Comparison of ENCODE assay signal across 8 cellular contexts in genomic region chr1:23019851-23020625, GRCh38. TPM values are rescaled to one million over a fixed set of nuclear protein-coding genes. Genes with fewer than 3 reads are reported as not detected.
A peak's percentile ranks its signal among the peaks of the same experiment; 100 is the strongest.
DNase-seq lines count a peak whose midpoint lies in the region; ATAC-seq, FAIRE-seq and TF ChIP-seq lines count a peak whose summit lies in the region.
"Had no signal": no experiment of that assay in that cellular context is flagged by ENCODE, and none has a peak within 500 bp of the region (broad histone marks: within the 10 kb centered on the region; RNA-seq: fewer than 3 reads in every experiment).

No MANE protein-coding gene starts in this region.

- no peak for TF ChIP-seq CTCF in thyroid gland (IDR thresholded peaks at IDR 0.05)

- H3K27me3 ChIP-seq in muscle layer of duodenum (ENCODE audit: low read depth, low read length) (no peaks in the 10 kb centered on the region), thyroid gland (no peaks in the 10 kb centered on the region)

- TF ChIP-seq POLR2A in GM12891 (IDR thresholded peaks at IDR 0.05; ENCODE audit: low read depth, low read length) (no peak), thyroid gland (IDR thresholded peaks at IDR 0.05) (no peak)

- POLR2A ChIA-PET in HEK293T (lab: Yijun Ruan, JAX): interaction anchor here (1.2 kb wide), 1 partner anchor 10 kb away, joined by 3 read pairs; no protein-coding TSS in a partner anchor

- H3K4me1 ChIP-seq in muscle layer of duodenum (ENCODE audit: control insufficient read depth in 1 of 2, insufficient read depth in 2 of 2, low read length in 2 of 2): peaks cover 0 to 13% of the 10 kb centered on the region in 2 donors
- peaks cover 5 to 16% of the 10 kb centered on the region in 2 donors for H3K4me1 ChIP-seq in thyroid gland

- H3K4me3 ChIP-seq in muscle layer of duodenum (ENCODE audit: low read depth in 1 of 2, low read length in 2 of 2): peak overlapping the region; percentile 95 to 99
- peak overlapping the region; percentile 24 to 99 (median 65) for H3K4me3 ChIP-seq in thyroid gland (replicated peaks in 1 of 3)

- CTCF ChIA-PET in HEK293T (lab: Yijun Ruan, JAX): no interaction called here

- peak; percentile 82 for FAIRE-seq in GM12891 (lab: Jason Lieb, UNC)
- FAIRE-seq: islet of Langerhans had no signal

- intact Hi-C loops in thyroid gland (cut with DNase I): no loop called here

- H3K36me3 ChIP-seq in muscle layer of duodenum (ENCODE audit: control insufficient read depth in 1 of 2, insufficient read depth in 2 of 2, low read length in 2 of 2): no peaks in the 10 kb centered on the region
- H3K36me3 ChIP-seq in thyroid gland: no peaks in the 10 kb centered on the region

- H3K9me3 ChIP-seq in muscle layer of duodenum (ENCODE audit: control insufficient read depth in 1 of 2, low read length in 2 of 2) (no peaks in the 10 kb centered on the region), thyroid gland (no peaks in the 10 kb centered on the region)

- DNase-seq in GM12891 (ENCODE audit: insufficient read length, low spot score): peak; percentile 29
- peak; percentile 34 for DNase-seq in HEK293T (ENCODE audit: extremely low spot score)
- peak; percentile 46 for DNase-seq in NCI-H1105 (lab: John Stamatoyannopoulos, UW)
- peak; percentile 7 for DNase-seq in activated T-cell treated with anti-CD3 and anti-CD28 coated beads for 24 hours (ENCODE audit: low read depth)
- peak; percentile 31 to 34 for DNase-seq in thyroid gland

- peak; percentile 45 for ATAC-seq in esophagus mucosa

- H3K27ac ChIP-seq in muscle layer of duodenum (ENCODE audit: low read length) (peak overlapping the region; percentile 70), thyroid gland (peak overlapping the region; percentile 74 to 96 (median 82))

- 0 to 1% methylated on average over 18 to 25 of the region's 43 CpGs for WGBS in thyroid gland, 2 donors

TF ChIP-seq in GM12891, 5 proteins besides CTCF, POLR2A, EP300 and RAD21:
- TF ChIP-seq TAF1 (IDR thresholded peaks at IDR 0.05; ENCODE audit: low read depth, low read length) (no peak), PAX5 (IDR thresholded peaks at IDR 0.05; ENCODE audit: insufficient read depth, low read length, severe bottlenecking) (no peak), POU2F2 (IDR thresholded peaks at IDR 0.05; ENCODE audit: low read depth, low read length) (no peak)

TF ChIP-seq in HEK293T, 16 proteins besides CTCF, POLR2A, EP300 and RAD21:
- TF ChIP-seq NFRKB (IDR thresholded peaks at IDR 0.05) (no peak), BHLHE40 (IDR thresholded peaks at IDR 0.05; ENCODE audit: borderline replicate concordance) (no peak), HDGF (IDR thresholded peaks at IDR 0.05; ENCODE audit: borderline replicate concordance) (no peak), L3MBTL2 (conservative IDR thresholded peaks at IDR 0.05) (no peak; the same call in 1 of the 2 replicates), FOXK2 (IDR thresholded peaks at IDR 0.05) (no peak), ELF4 (IDR thresholded peaks at IDR 0.05) (no peak), LEF1 (IDR thresholded peaks at IDR 0.05; ENCODE audit: borderline replicate concordance) (no peak), ARNT (IDR thresholded peaks at IDR 0.05) (no peak), TARDBP (IDR thresholded peaks at IDR 0.05) (no peak), SP1 (IDR thresholded peaks at IDR 0.05) (no peak), FOXM1 (IDR thresholded peaks at IDR 0.05; ENCODE audit: borderline replicate concordance) (no peak), FOXA1 (IDR thresholded peaks at IDR 0.05) (no peak), CTBP1 (IDR thresholded peaks at IDR 0.05; ENCODE audit: borderline replicate concordance) (no peak), SUZ12 (IDR thresholded peaks at IDR 0.05) (no peak), ZNF384 (IDR thresholded peaks at IDR 0.05) (no peak)
- TF ChIP-seq, protein P1, sequence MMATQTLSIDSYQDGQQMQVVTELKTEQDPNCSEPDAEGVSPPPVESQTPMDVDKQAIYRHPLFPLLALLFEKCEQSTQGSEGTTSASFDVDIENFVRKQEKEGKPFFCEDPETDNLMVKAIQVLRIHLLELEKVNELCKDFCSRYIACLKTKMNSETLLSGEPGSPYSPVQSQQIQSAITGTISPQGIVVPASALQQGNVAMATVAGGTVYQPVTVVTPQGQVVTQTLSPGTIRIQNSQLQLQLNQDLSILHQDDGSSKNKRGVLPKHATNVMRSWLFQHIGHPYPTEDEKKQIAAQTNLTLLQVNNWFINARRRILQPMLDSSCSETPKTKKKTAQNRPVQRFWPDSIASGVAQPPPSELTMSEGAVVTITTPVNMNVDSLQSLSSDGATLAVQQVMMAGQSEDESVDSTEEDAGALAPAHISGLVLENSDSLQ (IDR thresholded peaks at IDR 0.05): no peak

RNA-seq across cellular contexts. Expression of gene KDM1A, which starts 0.8 kb away (rescaled TPM):
- 51.3 TPM for polyA plus RNA-seq in GM12891 (2012; ENCODE audit: low read depth, missing spikeins)
- total RNA-seq in esophagus mucosa: 44.5 TPM
- 10 to 100 TPM; 56.2 to 70.0 (median 65.2) TPM for total RNA-seq in thyroid gland

RNA-seq across cellular contexts. Expression of gene TEX46, which starts 4.4 kb away (rescaled TPM):
- polyA plus RNA-seq in GM12891 (2012; ENCODE audit: low read depth, missing spikeins): not detected
- total RNA-seq in esophagus mucosa (not detected), thyroid gland (not detected)

RNA-seq across cellular contexts. Expression of gene LACTBL1, which starts 47.4 kb away (rescaled TPM):
- not detected for polyA plus RNA-seq in GM12891 (2012; ENCODE audit: low read depth, missing spikeins)
- total RNA-seq in esophagus mucosa (not detected), thyroid gland (not detected)

Comparison
In these comparisons a context has a peak if more than half of its experiments do, and no peak if none do; other contexts are left out.
1. Peak in every context shown above with its lines: DNase-seq, ATAC-seq, H3K4me3 ChIP-seq and H3K27ac ChIP-seq.